ENCODE assay signal across 1 cellular context in genomic region chr4:1572521-1572920, GRCh38.
TF ChIP-seq lines count a peak whose summit lies in the region.

No MANE protein-coding gene starts in this region.

TF ChIP-seq in GM12878, 131 proteins besides CTCF, POLR2A, EP300 and RAD21 (continued from another document):
- TF ChIP-seq HSF1 (IDR thresholded peaks at IDR 0.05; ENCODE audit: low read depth, low read length), result no peak
- no peak for TF ChIP-seq ZBED1 (IDR thresholded peaks at IDR 0.05; ENCODE audit: borderline replicate concordance)
- TF ChIP-seq, protein P1, sequence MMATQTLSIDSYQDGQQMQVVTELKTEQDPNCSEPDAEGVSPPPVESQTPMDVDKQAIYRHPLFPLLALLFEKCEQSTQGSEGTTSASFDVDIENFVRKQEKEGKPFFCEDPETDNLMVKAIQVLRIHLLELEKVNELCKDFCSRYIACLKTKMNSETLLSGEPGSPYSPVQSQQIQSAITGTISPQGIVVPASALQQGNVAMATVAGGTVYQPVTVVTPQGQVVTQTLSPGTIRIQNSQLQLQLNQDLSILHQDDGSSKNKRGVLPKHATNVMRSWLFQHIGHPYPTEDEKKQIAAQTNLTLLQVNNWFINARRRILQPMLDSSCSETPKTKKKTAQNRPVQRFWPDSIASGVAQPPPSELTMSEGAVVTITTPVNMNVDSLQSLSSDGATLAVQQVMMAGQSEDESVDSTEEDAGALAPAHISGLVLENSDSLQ (IDR thresholded peaks at IDR 0.05), result peak; percentile 36; the same call in 1 of the 2 replicates
- TF ChIP-seq BACH1 (IDR thresholded peaks at IDR 0.05; ENCODE audit: borderline replicate concordance), result no peak
- TF ChIP-seq PRDM15 (CRISPR knock-in tag; IDR thresholded peaks at IDR 0.05), result no peak
- TF ChIP-seq, protein P2, sequence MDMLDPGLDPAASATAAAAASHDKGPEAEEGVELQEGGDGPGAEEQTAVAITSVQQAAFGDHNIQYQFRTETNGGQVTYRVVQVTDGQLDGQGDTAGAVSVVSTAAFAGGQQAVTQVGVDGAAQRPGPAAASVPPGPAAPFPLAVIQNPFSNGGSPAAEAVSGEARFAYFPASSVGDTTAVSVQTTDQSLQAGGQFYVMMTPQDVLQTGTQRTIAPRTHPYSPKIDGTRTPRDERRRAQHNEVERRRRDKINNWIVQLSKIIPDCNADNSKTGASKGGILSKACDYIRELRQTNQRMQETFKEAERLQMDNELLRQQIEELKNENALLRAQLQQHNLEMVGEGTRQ (IDR thresholded peaks at IDR 0.05; ENCODE audit: borderline replicate concordance, low read depth, low read length), result no peak
- no peak for TF ChIP-seq SPI1 (IDR thresholded peaks at IDR 0.05; ENCODE audit: borderline replicate concordance, insufficient read depth, low read depth, low read length)
- TF ChIP-seq ZBTB33 (IDR thresholded peaks at IDR 0.05), result no peak
- TF ChIP-seq RELA (IDR thresholded peaks at IDR 0.05; ENCODE audit: borderline replicate concordance, partially characterized antibody), result no peak
- TF ChIP-seq WRNIP1 (IDR thresholded peaks at IDR 0.05; ENCODE audit: borderline replicate concordance, low read depth, low read length), result no peak
- no peak for TF ChIP-seq KLF5 (IDR thresholded peaks at IDR 0.05; ENCODE audit: partially characterized antibody)
- TF ChIP-seq ETV6 (conservative IDR thresholded peaks at IDR 0.05 in 1 of 2, IDR thresholded peaks at IDR 0.05 in 1 of 2; ENCODE audit: borderline replicate concordance in 1 of 2, low read depth in 1 of 2), result no peak
- TF ChIP-seq NFIC (IDR thresholded peaks at IDR 0.05; ENCODE audit: low read depth, low read length), result no peak
- no peak for TF ChIP-seq PAX8 (IDR thresholded peaks at IDR 0.05)
- TF ChIP-seq, protein P3, sequence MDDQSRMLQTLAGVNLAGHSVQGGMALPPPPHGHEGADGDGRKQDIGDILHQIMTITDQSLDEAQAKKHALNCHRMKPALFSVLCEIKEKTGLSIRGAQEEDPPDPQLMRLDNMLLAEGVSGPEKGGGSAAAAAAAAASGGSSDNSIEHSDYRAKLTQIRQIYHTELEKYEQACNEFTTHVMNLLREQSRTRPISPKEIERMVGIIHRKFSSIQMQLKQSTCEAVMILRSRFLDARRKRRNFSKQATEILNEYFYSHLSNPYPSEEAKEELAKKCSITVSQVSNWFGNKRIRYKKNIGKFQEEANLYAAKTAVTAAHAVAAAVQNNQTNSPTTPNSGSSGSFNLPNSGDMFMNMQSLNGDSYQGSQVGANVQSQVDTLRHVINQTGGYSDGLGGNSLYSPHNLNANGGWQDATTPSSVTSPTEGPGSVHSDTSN (IDR thresholded peaks at IDR 0.05; ENCODE audit: insufficient replicate concordance, low read depth, low read length), result peak; percentile 22
